ENCODE assay signal across 23 cellular contexts in genomic region chr12:48005750-48006021, GRCh38. TPM values are rescaled to one million over a fixed set of nuclear protein-coding genes. Genes with fewer than 3 reads are reported as not detected.
A peak's percentile ranks its signal among the peaks of the same experiment; 100 is the strongest.
DNase-seq lines count a peak whose midpoint lies in the region; ATAC-seq and TF ChIP-seq lines count a peak whose summit lies in the region.
"Had no signal": no experiment of that assay in that cellular context is flagged by ENCODE, and none has a peak within 500 bp of the region (broad histone marks: within the 10 kb centered on the region; RNA-seq: fewer than 3 reads in every experiment).

No MANE protein-coding gene starts in this region.

- H3K27ac Mint-ChIP-seq in activated naive CD4-positive, alpha-beta T cell treated with anti-CD3 and anti-CD28 coated beads, Interleukin-2, amount 50 U/mL, for 24 hours: no peak overlapping the region
- H3K27ac Mint-ChIP-seq in activated T-helper 17 cell treated with anti-CD3 and anti-CD28 coated beads, Interleukin-2, amount 50 U/mL, for 72 hours: no peak overlapping the region
- no peak overlapping the region for H3K27ac Mint-ChIP-seq in memory B cell
- H3K27ac Mint-ChIP-seq in stimulated activated effector memory CD8-positive, alpha-beta T cell treated with anti-CD3 and anti-CD28 coated beads, Interleukin-12 subunit alpha, Interleukin-12 subunit beta, amount 100 ng/mL, for 72 hours: no peak overlapping the region
- H3K27ac Mint-ChIP-seq: T-helper 1 cell treated with Interleukin-12 subunit alpha and Interleukin-12 subunit beta and Interleukin-4 antibody, amounts not matched to agents 30 μg/mL and 1 μg/mL, for 36 hours had no signal

- H3K9me3 Mint-ChIP-seq in activated naive CD4-positive, alpha-beta T cell treated with anti-CD3 and anti-CD28 coated beads, Interleukin-2, amount 50 U/mL, for 24 hours: no peaks in the 10 kb centered on the region
- no peaks in the 10 kb centered on the region for H3K9me3 Mint-ChIP-seq in activated T-helper 17 cell treated with anti-CD3 and anti-CD28 coated beads, Interleukin-2, amount 50 U/mL, for 72 hours
- H3K9me3 Mint-ChIP-seq in memory B cell: no peaks in the 10 kb centered on the region
- no peaks in the 10 kb centered on the region for H3K9me3 Mint-ChIP-seq in stimulated activated effector memory CD8-positive, alpha-beta T cell treated with anti-CD3 and anti-CD28 coated beads, Interleukin-12 subunit alpha, Interleukin-12 subunit beta, amount 100 ng/mL, for 72 hours
- H3K9me3 Mint-ChIP-seq: T-helper 1 cell treated with Interleukin-12 subunit alpha and Interleukin-12 subunit beta and Interleukin-4 antibody, amounts not matched to agents 30 μg/mL and 1 μg/mL, for 36 hours had no signal

- CTCF ChIA-PET in GM10248 (lab: Yijun Ruan, JAX): interaction anchor here (1.0 to 1.1 kb wide), 2 partner anchors 11 to 58 kb away, joined by 3 to 4 read pairs; no protein-coding TSS in a partner anchor

- H3K36me3 Mint-ChIP-seq in activated naive CD4-positive, alpha-beta T cell treated with anti-CD3 and anti-CD28 coated beads, Interleukin-2, amount 50 U/mL, for 24 hours: no peaks in the 10 kb centered on the region
- H3K36me3 Mint-ChIP-seq in activated T-helper 17 cell treated with anti-CD3 and anti-CD28 coated beads, Interleukin-2, amount 50 U/mL, for 72 hours (ENCODE audit: low read depth): no peaks in the 10 kb centered on the region
- no peaks in the 10 kb centered on the region for H3K36me3 Mint-ChIP-seq in memory B cell
- no peaks in the 10 kb centered on the region for H3K36me3 Mint-ChIP-seq in stimulated activated effector memory CD8-positive, alpha-beta T cell treated with anti-CD3 and anti-CD28 coated beads, Interleukin-12 subunit alpha, Interleukin-12 subunit beta, amount 100 ng/mL, for 72 hours

- POLR2A ChIA-PET in GM10248 (lab: Yijun Ruan, JAX): no interaction called here

- ATAC-seq in activated T-helper 17 cell treated with anti-CD3 and anti-CD28 coated beads, Interleukin-2, amount 50 U/mL, for 72 hours (replicated peaks): no peak
- no peak for ATAC-seq in memory B cell (ENCODE audit: low read depth)
- ATAC-seq in stimulated activated effector memory CD8-positive, alpha-beta T cell treated with anti-CD3 and anti-CD28 coated beads, Interleukin-12 subunit alpha, Interleukin-12 subunit beta, amount 100 ng/mL, for 72 hours: no peak

- no peak for DNase-seq in activated naive CD4-positive, alpha-beta T cell treated with Interleukin-2 at 50 U/mL for 16 hours
- DNase-seq in memory B cell (ENCODE audit: low spot score in 2 of 2): no peak
- DNase-seq in stimulated activated effector memory CD8-positive, alpha-beta T cell treated with anti-CD3 and anti-CD28 coated beads, Interleukin-12 subunit alpha, Interleukin-12 subunit beta, amount 100 ng/mL, for 72 hours (ENCODE audit: low spot score in 2 of 2): no peak
- no peak for DNase-seq in SKM-1 treated with dmso at 0.1 percent for 144 hours (lab: John Stamatoyannopoulos, UW; ENCODE audit: unreplicated experiment)
- no peak for DNase-seq in HPDE6-E6E7 (ENCODE audit: extremely low spot score)
- no peak for DNase-seq in GM10248 (ENCODE audit: extremely low spot score)
- DNase-seq: activated CD4-positive, alpha-beta T cell treated with anti-CD3 and anti-CD28 coated beads, Interleukin-2, amount 50 U/mL, for 48 hours; effector memory CD4-positive, alpha-beta T cell; GDM1; GM23248; NCI-H187; NCI-H2227 treated with DMSO at 0.1 percent for 48 hours; NCI-H774; retina; spleen; stimulated activated CD4-positive, alpha-beta T cell treated with anti-CD3 and anti-CD28 coated beads, Interleukin-4, amount 100 ng/mL, for 4 hours; WERI-Rb-1 had no signal

- peaks cover 35% of the 10 kb centered on the region for H3K4me1 Mint-ChIP-seq in activated naive CD4-positive, alpha-beta T cell treated with anti-CD3 and anti-CD28 coated beads, Interleukin-2, amount 50 U/mL, for 24 hours
- H3K4me1 Mint-ChIP-seq in activated T-helper 17 cell treated with anti-CD3 and anti-CD28 coated beads, Interleukin-2, amount 50 U/mL, for 72 hours: peaks cover 16% of the 10 kb centered on the region
- H3K4me1 Mint-ChIP-seq in memory B cell: peaks cover 24% of the 10 kb centered on the region
- H3K4me1 Mint-ChIP-seq in stimulated activated effector memory CD8-positive, alpha-beta T cell treated with anti-CD3 and anti-CD28 coated beads, Interleukin-12 subunit alpha, Interleukin-12 subunit beta, amount 100 ng/mL, for 72 hours: peaks cover 33% of the 10 kb centered on the region

- H3K27me3 Mint-ChIP-seq in activated naive CD4-positive, alpha-beta T cell treated with anti-CD3 and anti-CD28 coated beads, Interleukin-2, amount 50 U/mL, for 24 hours: peaks cover 52% of the 10 kb centered on the region
- H3K27me3 Mint-ChIP-seq in activated T-helper 17 cell treated with anti-CD3 and anti-CD28 coated beads, Interleukin-2, amount 50 U/mL, for 72 hours: peaks cover 69% of the 10 kb centered on the region
- H3K27me3 Mint-ChIP-seq in memory B cell: peaks cover 32% of the 10 kb centered on the region

- peak overlapping the region; percentile 75 for H3K4me3 Mint-ChIP-seq in activated naive CD4-positive, alpha-beta T cell treated with anti-CD3 and anti-CD28 coated beads, Interleukin-2, amount 50 U/mL, for 24 hours
- peak overlapping the region; percentile 48 for H3K4me3 Mint-ChIP-seq in activated T-helper 17 cell treated with anti-CD3 and anti-CD28 coated beads, Interleukin-2, amount 50 U/mL, for 72 hours
- peak overlapping the region; percentile 54 for H3K4me3 Mint-ChIP-seq in memory B cell
- H3K4me3 Mint-ChIP-seq in stimulated activated effector memory CD8-positive, alpha-beta T cell treated with anti-CD3 and anti-CD28 coated beads, Interleukin-12 subunit alpha, Interleukin-12 subunit beta, amount 100 ng/mL, for 72 hours: peak overlapping the region; percentile 85
- H3K4me3 Mint-ChIP-seq: T-helper 1 cell treated with Interleukin-12 subunit alpha and Interleukin-12 subunit beta and Interleukin-4 antibody, amounts not matched to agents 30 μg/mL and 1 μg/mL, for 36 hours had no signal

- TF ChIP-seq CTCF in GM10248 (IDR thresholded peaks at IDR 0.05; ENCODE audit: control extremely low read depth, extremely low read depth, low read depth, missing control alignments): no peak

RNA-seq across cellular contexts. Expression of gene COL2A1, which starts 1.4 kb away (rescaled TPM):
- not detected for total RNA-seq in activated T-helper 17 cell treated with anti-CD3 and anti-CD28 coated beads, Interleukin-2, amount 50 U/mL, for 72 hours
- total RNA-seq: A172, ascending aorta, GM23248, mesenteric fat pad had no signal

RNA-seq across cellular contexts. Expression of gene TMEM106C, which starts 42.3 kb away (rescaled TPM):
- 100 to 1,000 TPM; 184 to 207 TPM for total RNA-seq in activated T-helper 17 cell treated with anti-CD3 and anti-CD28 coated beads, Interleukin-2, amount 50 U/mL, for 72 hours
